In the genomic region with DNA sequence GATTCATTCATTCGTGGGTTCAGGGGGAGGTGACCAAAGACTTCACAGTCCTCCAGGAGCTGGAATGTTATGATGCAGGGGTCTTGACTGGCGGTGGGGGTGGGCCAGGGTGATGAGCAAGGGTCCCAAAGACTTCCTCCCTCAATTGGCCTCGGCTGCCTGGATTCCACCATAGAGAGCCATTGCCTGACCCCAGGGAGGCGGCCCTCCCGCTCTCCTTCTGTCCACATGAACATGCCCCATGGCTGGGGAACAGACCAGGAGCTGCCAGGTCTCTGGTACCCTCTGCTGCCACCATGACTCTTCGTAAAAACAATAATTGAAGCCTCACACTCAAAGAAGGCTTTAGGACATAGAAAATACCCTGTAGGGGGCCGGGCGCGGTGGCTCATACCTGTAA, we compare ENCODE assay signal across 13 cellular contexts.
A peak's percentile ranks its signal among the peaks of the same experiment; 100 is the strongest.
DNase-seq lines count a peak whose midpoint lies in the region; ATAC-seq and TF ChIP-seq lines count a peak whose summit lies in the region.
"Had no signal": no experiment of that assay in that cellular context is flagged by ENCODE, and none has a peak within 500 bp of the region (broad histone marks: within the 10 kb centered on the region; RNA-seq: fewer than 3 reads in every experiment).

No MANE protein-coding gene starts in this region.

- H3K36me3 ChIP-seq in left ventricle myocardium inferior (no peaks in the 10 kb centered on the region), RWPE2 (ENCODE audit: low read depth) (no peaks in the 10 kb centered on the region)

- no peak overlapping the region for H3K4me3 Mint-ChIP-seq in type B pancreatic cell
- H3K4me3 Mint-ChIP-seq: CD14-positive monocyte had no signal

- no peak overlapping the region for H3K27ac ChIP-seq in left ventricle myocardium inferior (replicated peaks)
- peak overlapping the region; percentile 95 for H3K27ac ChIP-seq in RWPE2 (ENCODE audit: poor library complexity, severe bottlenecking)
- peak overlapping the region; percentile 86 for H3K27ac ChIP-seq in foreskin keratinocyte

- ATAC-seq in Right ventricle myocardium inferior: no peak
- no peak for ATAC-seq in RWPE2 (ENCODE audit: low read depth)
- no peak for ATAC-seq in foreskin keratinocyte
- ATAC-seq in HG03432 (IDR thresholded peaks at IDR 0.05; ENCODE audit: unreplicated experiment): no peak
- ATAC-seq in GM21367 (IDR thresholded peaks at IDR 0.05; ENCODE audit: unreplicated experiment): no peak
- ATAC-seq in left lobe of liver: no peak

- H3K27me3 Mint-ChIP-seq in type B pancreatic cell: no peaks in the 10 kb centered on the region

- H3K9me3 Mint-ChIP-seq in type B pancreatic cell: no peaks in the 10 kb centered on the region
- H3K9me3 Mint-ChIP-seq: CD14-positive monocyte had no signal

- intact Hi-C loops in Right ventricle myocardium inferior (cut with DNase I): no loop called here
- intact Hi-C loops in left ventricle myocardium inferior (cut with micrococcal nuclease): no loop called here

- H3K9me3 ChIP-seq in left ventricle myocardium inferior (replicated peaks) (no peaks in the 10 kb centered on the region), RWPE2 (ENCODE audit: severe bottlenecking) (no peaks in the 10 kb centered on the region)

- H3K4me3 ChIP-seq in left ventricle myocardium inferior (no peak overlapping the region), RWPE2 (ENCODE audit: severe bottlenecking) (no peak overlapping the region)

- H3K27me3 ChIP-seq in left ventricle myocardium inferior (ENCODE audit: low read depth): peaks cover 84% of the 10 kb centered on the region
- no peaks in the 10 kb centered on the region for H3K27me3 ChIP-seq in RWPE2 (ENCODE audit: insufficient read depth, poor library complexity, severe bottlenecking)
- H3K27me3 ChIP-seq in foreskin keratinocyte: no peaks in the 10 kb centered on the region

- H3K4me1 Mint-ChIP-seq in type B pancreatic cell (ENCODE audit: unreplicated experiment): peaks cover 25% of the 10 kb centered on the region

- H3K4me1 ChIP-seq in left ventricle myocardium inferior (no peaks in the 10 kb centered on the region), RWPE2 (ENCODE audit: insufficient read depth, poor library complexity, severe bottlenecking) (peaks cover 33% of the 10 kb centered on the region), foreskin keratinocyte (peaks cover 21% of the 10 kb centered on the region)

- TF ChIP-seq CTCF in left ventricle myocardium inferior (IDR thresholded peaks at IDR 0.05; ENCODE audit: borderline replicate concordance): no peak
- no peak for TF ChIP-seq CTCF in RWPE2 (IDR thresholded peaks at IDR 0.05; ENCODE audit: poor library complexity, severe bottlenecking)
- TF ChIP-seq CTCF in foreskin keratinocyte (conservative IDR thresholded peaks at IDR 0.05): no peak
- TF ChIP-seq CTCF in type B pancreatic cell (conservative IDR thresholded peaks at IDR 0.05): no peak

- H3K27ac Mint-ChIP-seq in type B pancreatic cell: peak overlapping the region; percentile 74
- H3K27ac Mint-ChIP-seq: CD14-positive monocyte had no signal

- peak; percentile 50 for DNase-seq in Right ventricle myocardium inferior (ENCODE audit: missing footprints)
- DNase-seq in left ventricle myocardium inferior: no peak
- no peak for DNase-seq in RWPE2 (ENCODE audit: low spot score)
- no peak for DNase-seq in foreskin keratinocyte
- no peak for DNase-seq in type B pancreatic cell (ENCODE audit: extremely low spot score, unreplicated experiment)
- no peak for DNase-seq in left lobe of liver (ENCODE audit: low spot score)
- DNase-seq: DND-41, GDM1, NCI-H2029, NCI-H510A had no signal

- no peaks in the 10 kb centered on the region for H3K36me3 Mint-ChIP-seq in type B pancreatic cell
- H3K36me3 Mint-ChIP-seq: CD14-positive monocyte had no signal
